In the genomic region with DNA sequence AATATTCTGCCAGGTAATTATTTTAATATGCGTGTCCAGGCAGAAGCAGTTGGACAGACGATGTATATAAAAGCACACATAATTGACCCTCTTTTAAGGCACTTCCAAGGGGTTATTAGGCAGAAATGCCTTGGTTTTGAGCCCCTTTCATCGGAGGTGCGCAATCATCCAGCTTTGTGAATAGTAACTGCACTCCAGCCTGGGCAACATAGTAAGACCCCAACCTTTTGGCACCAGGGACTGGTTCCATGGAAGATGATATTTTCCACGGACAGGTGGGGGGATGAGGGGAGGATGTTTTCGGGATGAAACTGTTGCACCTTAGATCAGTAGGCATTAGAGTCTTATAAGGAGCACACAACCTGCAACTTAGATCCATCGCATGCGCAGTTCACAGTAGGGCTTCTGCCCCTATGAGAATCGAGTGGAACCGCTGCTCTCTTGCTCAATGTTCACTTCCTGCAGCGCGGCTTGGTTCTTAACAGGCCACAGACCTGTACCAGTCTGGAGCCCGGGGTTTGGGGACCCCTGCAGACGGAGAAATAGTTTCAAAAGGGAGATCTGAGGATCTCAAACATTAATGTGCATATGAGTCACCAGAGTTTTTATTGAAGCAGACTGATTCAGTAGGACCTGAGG, we compare ENCODE assay signal across 8 cellular contexts. TPM values are rescaled to one million over a fixed set of nuclear protein-coding genes. Genes with fewer than 3 reads are reported as not detected.
A peak's percentile ranks its signal among the peaks of the same experiment; 100 is the strongest.
DNase-seq lines count a peak whose midpoint lies in the region; ATAC-seq and TF ChIP-seq lines count a peak whose summit lies in the region.

No MANE protein-coding gene starts in this region.

- H3K9me3 ChIP-seq in Peyer's patch (no peaks in the 10 kb centered on the region), parathyroid adenoma (ENCODE audit: control insufficient read depth, low read length) (no peaks in the 10 kb centered on the region), gastroesophageal sphincter (no peaks in the 10 kb centered on the region)

- ATAC-seq in GM21576 (IDR thresholded peaks at IDR 0.05; ENCODE audit: unreplicated experiment), result peak; percentile 25
- ATAC-seq in sciatic nerve, result no peak
- no peak for ATAC-seq in GM21528 (IDR thresholded peaks at IDR 0.05; ENCODE audit: low FRiP score, unreplicated experiment)
- ATAC-seq in gastroesophageal sphincter, result no peak

- DNase-seq in Peyer's patch (peak; percentile 48 to 82 (median 76)), amniotic epithelial cell (ENCODE audit: low read depth) (peak; percentile 30), sciatic nerve (ENCODE audit: low spot score) (no peak), occipital lobe (lab: John Stamatoyannopoulos, UW) (no peak)

- peak overlapping the region; percentile 83 for H2AFZ ChIP-seq in parathyroid adenoma

- H3K4me2 ChIP-seq in parathyroid adenoma (ENCODE audit: low read length), result no peak overlapping the region

- TF ChIP-seq POLR2A in Peyer's patch (IDR thresholded peaks at IDR 0.05) (no peak), gastroesophageal sphincter (IDR thresholded peaks at IDR 0.05) (no peak)

- H3K27me3 ChIP-seq in Peyer's patch (peaks cover 0 to 10% of the 10 kb centered on the region in 2 donors), parathyroid adenoma (ENCODE audit: control insufficient read depth, insufficient read depth, low read length) (no peaks in the 10 kb centered on the region), gastroesophageal sphincter (peaks cover 74% of the 10 kb centered on the region)

- intact Hi-C loops in sciatic nerve (cut with DNase I), result no loop called here

- TF ChIP-seq EP300 in gastroesophageal sphincter (IDR thresholded peaks at IDR 0.05), result no peak

- H3K27ac ChIP-seq in Peyer's patch, result peak overlapping the region in 1 of 4 donors; percentile 83
- H3K27ac ChIP-seq in parathyroid adenoma, result no peak overlapping the region
- no peak overlapping the region for H3K27ac ChIP-seq in gastroesophageal sphincter

- H3K36me3 ChIP-seq in Peyer's patch (no peaks in the 10 kb centered on the region), parathyroid adenoma (ENCODE audit: control insufficient read depth, insufficient read depth, low read length) (no peaks in the 10 kb centered on the region), gastroesophageal sphincter (no peaks in the 10 kb centered on the region)

- peaks cover 0 to 17% (median 2%) of the 10 kb centered on the region in 4 donors for H3K4me1 ChIP-seq in Peyer's patch
- H3K4me1 ChIP-seq in parathyroid adenoma, result no peaks in the 10 kb centered on the region
- peaks cover 3 to 26% (median 9%) of the 10 kb centered on the region in 3 donors for H3K4me1 ChIP-seq in gastroesophageal sphincter

- H3K79me2 ChIP-seq in parathyroid adenoma, result no peaks in the 10 kb centered on the region

- WGBS in gastroesophageal sphincter (ENCODE audit: low coverage in 1 of 2), 2 donors, result 39 to 40% methylated on average over 10 to 11 of the region's 14 CpGs

- H3K4me3 ChIP-seq in Peyer's patch (peak overlapping the region in 3 of 4 donors; percentile 39 to 62 (median 60)), parathyroid adenoma (ENCODE audit: low read depth, low read length) (no peak overlapping the region), gastroesophageal sphincter (peak overlapping the region in 1 of 2 donors; percentile 59)

- TF ChIP-seq CTCF in Peyer's patch (IDR thresholded peaks at IDR 0.05), result no peak
- TF ChIP-seq CTCF in parathyroid adenoma (IDR thresholded peaks at IDR 0.05), result no peak
- no peak for TF ChIP-seq CTCF in gastroesophageal sphincter (IDR thresholded peaks at IDR 0.05)

- H3K9ac ChIP-seq in parathyroid adenoma, result no peak overlapping the region

RNA-seq across cellular contexts. Expression of a gene that starts 1.8 kb away (rescaled TPM):
- total RNA-seq in Peyer's patch (10 to 100 TPM in 1 of 4 donors, 1 to 10 TPM in 3; 1.7 to 62.7 (median 5.2) TPM), sciatic nerve (6.5 TPM), occipital lobe (not detected), gastroesophageal sphincter (1 to 10 TPM in 1 of 4 donors, under 1 TPM in 3; 0.19 to 1.9 (median 0.69) TPM)

RNA-seq across cellular contexts. Expression of a gene that starts 49.5 kb away (rescaled TPM):
- 10 to 100 TPM in 1 of 4 donors, 1 to 10 TPM in 3; 1.8 to 21.3 (median 2.8) TPM for total RNA-seq in Peyer's patch
- total RNA-seq in sciatic nerve, result 11.2 TPM
- not detected for total RNA-seq in occipital lobe
- 1 to 10 TPM in 3 of 4 donors, under 1 TPM in 1; 0.52 to 3.2 (median 1.6) TPM for total RNA-seq in gastroesophageal sphincter

Comparison
In these comparisons a context has a peak if more than half of its experiments do, and no peak if none do; other contexts are left out.
1. DNase-seq: peak in Peyer's patch (3 of 3) and amniotic epithelial cell (single experiment); none in sciatic nerve (single experiment) and occipital lobe (single experiment).